Comparison of ENCODE assay signal across 8 cellular contexts in genomic region chr3:25662921-25663320, GRCh38. TPM values are rescaled to one million over a fixed set of nuclear protein-coding genes. Genes with fewer than 3 reads are reported as not detected.
DNase-seq lines count a peak whose midpoint lies in the region; ATAC-seq and TF ChIP-seq lines count a peak whose summit lies in the region.

No MANE protein-coding gene starts in this region.

- peak overlapping the region; percentile 95 to 99 (median 97) for H3K27ac Mint-ChIP-seq in naive thymus-derived CD8-positive, alpha-beta T cell

- no peak for ATAC-seq in naive thymus-derived CD8-positive, alpha-beta T cell
- no peak for ATAC-seq in GM19351 (IDR thresholded peaks at IDR 0.05; ENCODE audit: unreplicated experiment)

- TF ChIP-seq CTCF in BJ (IDR thresholded peaks at IDR 0.05; ENCODE audit: insufficient read depth, low read depth, low read length), result no peak

- no peak overlapping the region for H3K27ac ChIP-seq in duodenal mucosa (ENCODE audit: low read depth, low read length)

- H3K9me3 Mint-ChIP-seq in naive thymus-derived CD8-positive, alpha-beta T cell, result peaks cover 0 to 3% (median 0%) of the 10 kb centered on the region in 9 donors

- H3K27me3 ChIP-seq in BJ (ENCODE audit: control insufficient read depth, insufficient read depth, low read length), result no peaks in the 10 kb centered on the region
- no peaks in the 10 kb centered on the region for H3K27me3 ChIP-seq in duodenal mucosa (ENCODE audit: control insufficient read depth in 1 of 2, insufficient read depth in 2 of 2, low read length in 2 of 2)

- H3K27me3 Mint-ChIP-seq in naive thymus-derived CD8-positive, alpha-beta T cell, result peaks cover 0 to 2% (median 0%) of the 10 kb centered on the region in 5 donors

- H3K4me1 ChIP-seq in duodenal mucosa (ENCODE audit: control insufficient read depth in 1 of 2, insufficient read depth in 2 of 2, low read length in 2 of 2), result peaks cover 20 to 38% of the 10 kb centered on the region in 2 donors

- H3K36me3 ChIP-seq in BJ (ENCODE audit: control insufficient read depth, insufficient read depth, low read length) (no peaks in the 10 kb centered on the region), duodenal mucosa (ENCODE audit: control insufficient read depth in 1 of 2, insufficient read depth in 2 of 2, low read length in 2 of 2) (no peaks in the 10 kb centered on the region)

- H3K4me3 ChIP-seq in BJ (ENCODE audit: low read depth, low read length), result peak overlapping the region; percentile 92
- peak overlapping the region; percentile 83 to 87 for H3K4me3 ChIP-seq in duodenal mucosa (ENCODE audit: low read depth in 1 of 2, low read length in 2 of 2)

- CTCF ChIA-PET in BJ (lab: Yijun Ruan, JAX), result no interaction called here

- peaks cover 3 to 11% (median 5%) of the 10 kb centered on the region in 3 donors for H3K36me3 Mint-ChIP-seq in naive thymus-derived CD8-positive, alpha-beta T cell

- peaks cover 28 to 70% (median 62%) of the 10 kb centered on the region in 4 donors for H3K4me1 Mint-ChIP-seq in naive thymus-derived CD8-positive, alpha-beta T cell

- no peak for DNase-seq in BJ (ENCODE audit: low read depth)
- peak; percentile 49 for DNase-seq in NAMALWA (ENCODE audit: low spot score)
- DNase-seq in naive thymus-derived CD8-positive, alpha-beta T cell, result no peak
- DNase-seq in glomerular visceral epithelial cell (ENCODE audit: extremely low spot score), result no peak
- DNase-seq in stimulated activated CD4-positive, alpha-beta T cell treated with anti-CD3 and anti-CD28 coated beads, Interleukin-15, amount 100 ng/mL, for 24 hours, result no peak
- DNase-seq in NCI-H1417 treated with DMSO at 0.1 percent for 48 hours (lab: John Stamatoyannopoulos, UW), result no peak

- H3K9ac ChIP-seq in duodenal mucosa (ENCODE audit: low read depth in 1 of 2, low read length in 2 of 2), result peak overlapping the region; percentile 58 to 64

- no peaks in the 10 kb centered on the region for H3K9me3 ChIP-seq in duodenal mucosa (ENCODE audit: control insufficient read depth in 1 of 2, low read length in 2 of 2)

- POLR2A ChIA-PET in BJ (lab: Charles Lee), result no interaction called here
- POLR2A ChIA-PET in naive thymus-derived CD8-positive, alpha-beta T cell (lab: Charles Lee), result interaction anchor here (0.6 to 2.2 kb wide), 2 partner anchors 34 to 49 kb away, joined by 3 to 4 read pairs; no protein-coding TSS in a partner anchor

- peak overlapping the region; percentile 88 to 100 (median 96) for H3K4me3 Mint-ChIP-seq in naive thymus-derived CD8-positive, alpha-beta T cell

RNA-seq across cellular contexts. Expression of gene TOP2B, which starts 1.8 kb away (rescaled TPM):
- 13.6 and 36.8 TPM in 2 replicates for polyA plus RNA-seq in BJ (2011; rRNA removed)
- polyA minus RNA-seq in BJ (2011; rRNA and poly(A)+ RNA removed), result 13.3 and 26.1 TPM in 2 replicates
- 100 to 1,000 TPM; 187 to 199 TPM for total RNA-seq in naive thymus-derived CD8-positive, alpha-beta T cell
- 100 to 1,000 TPM in 1 of 3 donors, 10 to 100 TPM in 2; 65.7 to 122 (median 79.4) TPM for polyA plus RNA-seq in naive thymus-derived CD8-positive, alpha-beta T cell
